In genomic region chr1:9278114-9278513, GRCh38 we compare ENCODE assay signal across 15 cellular contexts.
"Had no signal": no experiment of that assay in that cellular context is flagged by ENCODE, and none has a peak within 500 bp of the region (broad histone marks: within the 10 kb centered on the region; RNA-seq: fewer than 3 reads in every experiment).

No MANE protein-coding gene starts in this region.

- H3K4me3 ChIP-seq: body of pancreas, heart right ventricle, left lung, psoas muscle had no signal

- ATAC-seq: body of pancreas, left lung, psoas muscle, WTC11 had no signal

- H3K9me3 ChIP-seq: body of pancreas, heart right ventricle, left lung, psoas muscle had no signal

- H3K36me3 ChIP-seq: heart right ventricle, left lung had no signal

- DNase-seq: activated CD4-positive, alpha-beta T cell treated with anti-CD3 and anti-CD28 coated beads, Interleukin-2, amount 10 ng/mL, durations not matched to agents 24 days and 14 days; activated naive CD4-positive, alpha-beta T cell treated with Interleukin-2 at 50 U/mL for 16 hours; dermis blood vessel endothelial cell; endodermal cell; erythroblast; foreskin fibroblast; heart right ventricle; left lung; mesendoderm; nephron progenitor cell; stimulated activated CD4-positive, alpha-beta T cell treated with anti-CD3 and anti-CD28 coated beads, Interleukin-2, amount 100 ng/mL, for 48 hours; stimulated activated naive CD4-positive, alpha-beta T cell treated with Interleukin-2 at 50 U/mL for 16 hours had no signal

- H3K27ac ChIP-seq: body of pancreas, left lung, psoas muscle had no signal

- H3K27me3 ChIP-seq: body of pancreas had no signal
